12 cellular contexts compared by ENCODE assay signal in genomic region chr13:101455863-101456262, GRCh38. TPM values are rescaled to one million over a fixed set of nuclear protein-coding genes. Genes with fewer than 3 reads are reported as not detected.
DNase-seq lines count a peak whose midpoint lies in the region; ATAC-seq, FAIRE-seq and TF ChIP-seq lines count a peak whose summit lies in the region.
"Had no signal": no experiment of that assay in that cellular context is flagged by ENCODE, and none has a peak within 500 bp of the region (broad histone marks: within the 10 kb centered on the region; RNA-seq: fewer than 3 reads in every experiment).

No MANE protein-coding gene starts in this region.

- H3K4me3 ChIP-seq in AG04450 (ENCODE audit: low read depth, low read length) (no peak overlapping the region), coronary artery (no peak overlapping the region), mesendoderm (ENCODE audit: low read length) (no peak overlapping the region), pancreas (no peak overlapping the region)
- H3K4me3 ChIP-seq: vagina had no signal

- no peak overlapping the region for H2BK5ac ChIP-seq in mesendoderm (ENCODE audit: low read length)

- no peak overlapping the region for H4K8ac ChIP-seq in mesendoderm (ENCODE audit: low read depth, low read length)

- H3K27me3 ChIP-seq in AG04450 (ENCODE audit: control insufficient read depth, insufficient read depth, low read length) (no peaks in the 10 kb centered on the region), mesendoderm (ENCODE audit: insufficient read depth, low read length, poor library complexity) (no peaks in the 10 kb centered on the region), pancreas (no peaks in the 10 kb centered on the region)
- H3K27me3 ChIP-seq: vagina had no signal

- H3K79me1 ChIP-seq in mesendoderm (ENCODE audit: low read length), result no peaks in the 10 kb centered on the region

- CTCF ChIA-PET in AG04450 (lab: Charles Lee), result interaction anchor here (2.3 kb wide), 1 partner anchor 311 kb away, joined by 8 read pairs; no protein-coding TSS in a partner anchor

- H2BK15ac ChIP-seq in mesendoderm (replicated peaks; ENCODE audit: low read depth), result no peak overlapping the region

- no peak overlapping the region for H3K4me2 ChIP-seq in mesendoderm (ENCODE audit: low read length)

- H3K9me3 ChIP-seq in AG04450 (ENCODE audit: control insufficient read depth, insufficient read depth, low read length) (no peaks in the 10 kb centered on the region), pancreas (no peaks in the 10 kb centered on the region)
- H3K9me3 ChIP-seq: vagina had no signal

- H3K4ac ChIP-seq in mesendoderm (ENCODE audit: low read depth, low read length), result no peak overlapping the region

- no peaks in the 10 kb centered on the region for H3K79me2 ChIP-seq in mesendoderm (ENCODE audit: control insufficient read depth, insufficient read depth, low read length)

- H3K9ac ChIP-seq in mesendoderm (ENCODE audit: low read length), result no peak overlapping the region

- no peaks in the 10 kb centered on the region for H3K4me1 ChIP-seq in mesendoderm (ENCODE audit: control insufficient read depth, low read depth, low read length)
- no peaks in the 10 kb centered on the region for H3K4me1 ChIP-seq in pancreas

- H3K27ac ChIP-seq in AG04450 (ENCODE audit: low read depth, low read length), result peak overlapping the region; percentile 87
- peak overlapping the region; percentile 38 to 85 for H3K27ac ChIP-seq in coronary artery
- no peak overlapping the region for H3K27ac ChIP-seq in mesendoderm (ENCODE audit: low read depth, low read length)
- H3K27ac ChIP-seq in pancreas, result no peak overlapping the region
- H3K27ac ChIP-seq: vagina had no signal

- TF ChIP-seq CTCF in AG04450 (IDR thresholded peaks at IDR 0.05; ENCODE audit: low read depth, low read length), result no peak
- TF ChIP-seq CTCF in coronary artery (IDR thresholded peaks at IDR 0.05), result no peak
- TF ChIP-seq CTCF in pancreas (IDR thresholded peaks at IDR 0.05), result no peak

- no peak overlapping the region for H3K23ac ChIP-seq in mesendoderm (ENCODE audit: low read length)

- no peak overlapping the region for H2BK120ac ChIP-seq in mesendoderm (ENCODE audit: low read depth, low read length)

- POLR2A ChIA-PET in AG04450 (lab: Yijun Ruan, JAX), result no interaction called here

- no peak overlapping the region for H3K18ac ChIP-seq in mesendoderm (ENCODE audit: low read length)

- no peak for FAIRE-seq in pancreas (lab: Jason Lieb, UNC)

- H2AK5ac ChIP-seq in mesendoderm (ENCODE audit: low read length), result no peak overlapping the region

- intact Hi-C loops in cardiac septum (cut with DNase I), result no loop called here
- intact Hi-C loops in pancreas (cut with DNase I), result no loop called here

- DNase-seq in AG04450 (ENCODE audit: low read depth, low spot score) (peak; percentile 79), LoVo (ENCODE audit: low spot score) (peak; percentile 26), coronary artery (ENCODE audit: low spot score) (no peak), mesendoderm (peak; percentile 59), T-helper 9 cell (no peak), cardiac septum (ENCODE audit: low spot score) (no peak), pancreas (no peak)
- DNase-seq: CD4-positive, CD25-positive, alpha-beta regulatory T cell; KG1; NCI-H774 had no signal

- H3K56ac ChIP-seq in mesendoderm (ENCODE audit: low read length), result no peak overlapping the region

- H4K5ac ChIP-seq in mesendoderm (ENCODE audit: low read length), result no peak overlapping the region

- no peak for ATAC-seq in HG03460 (IDR thresholded peaks at IDR 0.05; ENCODE audit: unreplicated experiment)
- no peak for ATAC-seq in pancreas

- no peaks in the 10 kb centered on the region for H3K36me3 ChIP-seq in mesendoderm (ENCODE audit: control insufficient read depth, insufficient read depth, low read length)
- no peaks in the 10 kb centered on the region for H3K36me3 ChIP-seq in pancreas
- H3K36me3 ChIP-seq: vagina had no signal

- WGBS in mesendoderm (ENCODE audit: extremely low coverage, insufficient coverage, low lambda C conversion rate), result no CpG with 5 or more reads among the region's 3 CpGs
- WGBS in pancreas, 2 donors, result 57 to 62% methylated on average over 3 of the region's 3 CpGs

RNA-seq across cellular contexts. Expression of gene ITGBL1, which starts 3.4 kb away (rescaled TPM):
- polyA plus RNA-seq in AG04450 (2011; rRNA removed), result 12.7 and 17.1 TPM in 2 replicates
- polyA minus RNA-seq in AG04450 (2011; rRNA and poly(A)+ RNA removed), result 14.9 and 20.6 TPM in 2 replicates
- 0.01 TPM for polyA plus RNA-seq in mesendoderm (2013, experiment 1 of 2)
- not detected for polyA plus RNA-seq in mesendoderm (2013, experiment 2 of 2)
- 9.2 TPM for total RNA-seq in cardiac septum
- 1 to 10 TPM in 3 of 6 donors, under 1 TPM in 3; 0.63 to 9.5 (median 1.4) TPM for total RNA-seq in pancreas
- polyA plus RNA-seq in pancreas, result 1 to 10 TPM; 1.5 to 1.6 TPM
- total RNA-seq: CD4-positive, CD25-positive, alpha-beta regulatory T cell had no signal
- polyA plus RNA-seq: CD4-positive, CD25-positive, alpha-beta regulatory T cell had no signal

RNA-seq across cellular contexts. Expression of gene NALCN, which starts 39.6 kb away (rescaled TPM):
- polyA plus RNA-seq in AG04450 (2011; rRNA removed), result 1.6 and 2.2 TPM in 2 replicates
- 2.3 and 2.5 TPM in 2 replicates for polyA minus RNA-seq in AG04450 (2011; rRNA and poly(A)+ RNA removed)
- polyA plus RNA-seq in mesendoderm (2013, experiment 1 of 2), result 0.66 TPM
- 0.69 TPM for polyA plus RNA-seq in mesendoderm (2013, experiment 2 of 2)
- 2.3 TPM for total RNA-seq in cardiac septum
- total RNA-seq in pancreas, result 1 to 10 TPM in 3 of 6 donors, under 1 TPM in 3; 0.51 to 5.1 (median 1.2) TPM
- polyA plus RNA-seq in pancreas, result 1 to 10 TPM; 2.4 to 2.7 TPM
- total RNA-seq: CD4-positive, CD25-positive, alpha-beta regulatory T cell had no signal
- polyA plus RNA-seq: CD4-positive, CD25-positive, alpha-beta regulatory T cell had no signal

Comparison
In these comparisons a context has a peak if more than half of its experiments do, and no peak if none do; other contexts are left out.
1. DNase-seq: peak in AG04450 (single experiment), LoVo (single experiment) and mesendoderm (single experiment); none in coronary artery (single experiment), T-helper 9 cell (single experiment), cardiac septum (single experiment) and pancreas (0 of 6).
2. H3K27ac ChIP-seq: peak in AG04450 (single experiment) and coronary artery (2 of 2); none in mesendoderm (single experiment) and pancreas (0 of 4).